Comparison of ENCODE assay signal across 17 cellular contexts in the genomic region with DNA sequence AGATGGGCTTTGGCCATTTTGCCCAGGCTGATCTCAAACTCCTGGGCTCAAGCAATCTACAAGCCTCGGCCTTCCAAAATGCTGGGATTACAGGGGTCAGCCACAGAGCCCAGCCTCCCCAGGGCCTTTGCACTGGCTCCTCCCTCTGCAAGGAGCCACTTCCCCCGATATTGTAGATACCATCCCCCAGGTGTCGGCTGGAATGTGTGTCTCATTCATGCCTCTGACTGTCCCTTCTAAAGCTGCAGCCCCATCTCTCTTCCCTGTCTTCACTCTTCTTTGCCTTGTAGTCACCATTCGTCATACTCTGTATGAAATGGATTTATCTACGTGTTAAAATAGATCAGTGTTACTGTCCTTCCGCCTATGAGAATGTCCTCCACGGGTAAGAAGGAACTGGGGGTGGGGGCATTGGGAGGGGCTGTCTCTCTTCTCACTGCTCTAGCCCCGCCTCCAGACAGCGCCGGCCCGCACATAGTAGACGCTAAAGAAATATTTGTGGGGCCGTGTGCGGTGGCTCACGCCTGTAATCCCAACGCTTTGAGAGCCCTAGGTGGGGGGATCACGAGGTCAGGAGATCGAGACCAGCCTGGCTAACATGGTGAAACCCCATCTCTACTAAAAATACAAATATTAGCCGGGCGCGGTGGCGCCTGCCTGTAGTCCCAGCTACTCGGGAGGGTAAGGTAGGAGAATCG.
"Had no signal": no experiment of that assay in that cellular context is flagged by ENCODE, and none has a peak within 500 bp of the region (broad histone marks: within the 10 kb centered on the region; RNA-seq: fewer than 3 reads in every experiment).

No MANE protein-coding gene starts in this region.

- H3K27me3 ChIP-seq: breast epithelium had no signal

- DNase-seq: activated CD4-positive, alpha-beta T cell treated with anti-CD3 and anti-CD28 coated beads, Interleukin-2, amount 50 U/mL, for 1 hour; activated CD4-positive, CD25-positive, alpha-beta regulatory T cell treated with anti-CD3 and anti-CD28 coated beads, Interleukin-2, amount 50 U/mL, for 72 hours; activated gamma-delta T cell treated with Interleukin-2 at 50 U/mL for 16 hours; adrenal gland; cortex of kidney; stimulated activated naive CD8-positive, alpha-beta T cell treated with anti-CD3 and anti-CD28 coated beads, Interleukin-15, amount 100 ng/mL, for 72 hours; T-cell; T-helper 9 cell had no signal

- H3K36me3 Mint-ChIP-seq: activated naive CD4-positive, alpha-beta T cell treated with anti-CD3 and anti-CD28 coated beads, Interleukin-2, amount 50 U/mL, for 72 hours; mesothelial cell of epicardium; T-cell had no signal

- H3K4me3 Mint-ChIP-seq: mesothelial cell of epicardium; nephron progenitor cell; stimulated activated naive CD8-positive, alpha-beta T cell treated with anti-CD3 and anti-CD28 coated beads, Interleukin-15, amount 100 ng/mL, for 72 hours had no signal

- H3K27ac ChIP-seq: adrenal gland, breast epithelium, esophagus muscularis mucosa, prostate gland, upper lobe of left lung had no signal

- H3K9me3 Mint-ChIP-seq: activated naive CD4-positive, alpha-beta T cell treated with anti-CD3 and anti-CD28 coated beads, Interleukin-2, amount 50 U/mL, for 72 hours; mesothelial cell of epicardium; stimulated activated naive CD8-positive, alpha-beta T cell treated with anti-CD3 and anti-CD28 coated beads, Interleukin-15, amount 100 ng/mL, for 72 hours; T-cell had no signal

- H3K4me1 ChIP-seq: adrenal gland, breast epithelium, prostate gland had no signal

- H3K9me3 ChIP-seq: adrenal gland, breast epithelium, esophagus muscularis mucosa, prostate gland, upper lobe of left lung had no signal

- H3K27ac Mint-ChIP-seq: activated naive CD4-positive, alpha-beta T cell treated with anti-CD3 and anti-CD28 coated beads, Interleukin-2, amount 50 U/mL, for 72 hours; mesothelial cell of epicardium; nephron progenitor cell; stimulated activated naive CD8-positive, alpha-beta T cell treated with anti-CD3 and anti-CD28 coated beads, Interleukin-15, amount 100 ng/mL, for 72 hours; T-cell had no signal

- H3K4me3 ChIP-seq: prostate gland had no signal

- H3K36me3 ChIP-seq: adrenal gland, breast epithelium, esophagus muscularis mucosa, prostate gland, upper lobe of left lung had no signal

- ATAC-seq: activated naive CD4-positive, alpha-beta T cell treated with anti-CD3 and anti-CD28 coated beads, Interleukin-2, amount 50 U/mL, for 72 hours; left lobe of liver; SK-N-SH treated with all-trans-retinoic acid at 6 μM for 48 hours; stimulated activated naive CD8-positive, alpha-beta T cell treated with anti-CD3 and anti-CD28 coated beads, Interleukin-15, amount 100 ng/mL, for 72 hours; T-cell had no signal
